15 cellular contexts compared by ENCODE assay signal in genomic region chr22:17014101-17014440, GRCh38. TPM values are rescaled to one million over a fixed set of nuclear protein-coding genes. Genes with fewer than 3 reads are reported as not detected.
DNase-seq lines count a peak whose midpoint lies in the region; TF ChIP-seq lines count a peak whose summit lies in the region.
"Not testable (repeated sequence)": the region's sequence is repeated elsewhere in the genome, so short reads cannot be mapped to it uniquely, and the experiment has no call there.
"Had no signal": no experiment of that assay in that cellular context is flagged by ENCODE, and none has a peak within 500 bp of the region (broad histone marks: within the 10 kb centered on the region; RNA-seq: fewer than 3 reads in every experiment).

No MANE protein-coding gene starts in this region.

- DNase-seq in H7: peak; percentile 2
- DNase-seq in mammary epithelial cell, dorsolateral prefrontal cortex: not testable (repeated sequence)
- DNase-seq in medulla oblongata (ENCODE audit: extremely low spot score): peak; percentile 33
- DNase-seq in substantia nigra (lab: John Stamatoyannopoulos, UW): peak in 1 of 49 donors; percentile 29

- H3K4me3 ChIP-seq in H7 (ENCODE audit: insufficient read depth, low read depth, low read length); mammary epithelial cell (replicated peaks in 1 of 3; ENCODE audit: insufficient read depth in 1 of 3, low read depth in 2 of 3, low read length in 3 of 3): not testable (repeated sequence)
- peak overlapping the region in 3 of 59 donors; percentile 4 to 48 (median 17) for H3K4me3 ChIP-seq in dorsolateral prefrontal cortex

- not testable (repeated sequence) for H3K79me2 ChIP-seq in mammary epithelial cell (ENCODE audit: insufficient read depth, low read length)

- CTCF ChIA-PET in mammary epithelial cell (lab: Charles Lee; ENCODE audit: low non-redundant PET): not testable (repeated sequence)

- H3K27me3 ChIP-seq in H7 (ENCODE audit: control insufficient read depth, insufficient read depth, low read length); mammary epithelial cell (ENCODE audit: insufficient read depth, low read length): not testable (repeated sequence)
- peaks cover 0 to 29% (median 2%) of the 10 kb centered on the region in 45 donors for H3K27me3 ChIP-seq in dorsolateral prefrontal cortex

- H3K9ac ChIP-seq in mammary epithelial cell (ENCODE audit: insufficient read depth, low read length): not testable (repeated sequence)

- not testable (repeated sequence) for TF ChIP-seq CTCF in mammary epithelial cell (conservative IDR thresholded peaks at IDR 0.05 in 1 of 2, IDR thresholded peaks at IDR 0.05 in 1 of 2; ENCODE audit: extremely low read depth in 1 of 2, insufficient read depth in 1 of 2, low read depth in 1 of 2, low read length in 2 of 2)
- TF ChIP-seq CTCF in dorsolateral prefrontal cortex (IDR thresholded peaks at IDR 0.05 in 54 of 56, conservative IDR thresholded peaks at IDR 0.05 in 2 of 56; ENCODE audit: low read depth in 1 of 56, partially characterized antibody in 56 of 56): peak in 1 of 56 donors; percentile 2

- 2% methylated on average over 3 of the region's 3 CpGs for WGBS in mammary epithelial cell (ENCODE audit: low coverage, missing lambda C conversion rate)

- H3K4me2 ChIP-seq in mammary epithelial cell (ENCODE audit: insufficient read depth, low read depth, low read length): peak overlapping the region; percentile 64

- not testable (repeated sequence) for H3K36me3 ChIP-seq in H7 (replicated peaks; ENCODE audit: control insufficient read depth, insufficient read depth, low read length); mammary epithelial cell (ENCODE audit: insufficient read depth, low read length)

- not testable (repeated sequence) for H4K20me1 ChIP-seq in mammary epithelial cell (ENCODE audit: insufficient read depth, low read length)

- H3K27ac ChIP-seq in angular gyrus (ENCODE audit: low read depth, low read length) (peak overlapping the region; percentile 86), mammary epithelial cell (ENCODE audit: insufficient read depth, low read depth, low read length) (peak overlapping the region; percentile 60), dorsolateral prefrontal cortex (peak overlapping the region in 58 of 59 donors; percentile 34 to 96 (median 90)), substantia nigra (ENCODE audit: low read depth, low read length, poor library complexity, severe bottlenecking) (peak overlapping the region; percentile 95)

- dilution Hi-C loops in mammary epithelial cell (cut with HindIII; ENCODE audit: low sequenced_read_pairs): not testable (repeated sequence)

- not testable (repeated sequence) for BruUV-seq in mammary epithelial cell (replicated peaks; lab: Mats Ljungman, UMichigan)

- in situ Hi-C loops in mammary epithelial cell (cut with MboI; ENCODE audit: low sequenced_read_pairs in 2 of 2): not testable (repeated sequence)

- peaks cover 22% of the 10 kb centered on the region for H3K4me1 ChIP-seq in mammary epithelial cell (ENCODE audit: insufficient read depth, low read length)

- H3K9me3 ChIP-seq in mammary epithelial cell (replicated peaks; ENCODE audit: insufficient read depth, low read length): not testable (repeated sequence)

- intact Hi-C loops in mammary epithelial cell (cut with micrococcal nuclease); dorsolateral prefrontal cortex (cut with DNase I): not testable (repeated sequence)

- H2AFZ ChIP-seq in mammary epithelial cell (ENCODE audit: low read depth, low read length): peak overlapping the region; percentile 44

RNA-seq across cellular contexts. Expression of gene GAB4, which starts 6.0 kb away (rescaled TPM):
- 0.18 and 0.21 TPM in 2 replicates for total RNA-seq in H7 (2014; rRNA removed; shearing (Covaris generic))
- not detected for total RNA-seq in mammary epithelial cell
- polyA plus RNA-seq in mammary epithelial cell: not detected
- polyA minus RNA-seq in mammary epithelial cell: not detected
- total RNA-seq in dorsolateral prefrontal cortex: under 1 TPM in 2 of 120 experiments, not detected in 118; 0.17 to 0.23 TPM
- total RNA-seq: A172; A673; Calu3; CD4-positive, alpha-beta memory T cell; Daoy; G401; GM23248; HFFc6 had no signal
- polyA plus RNA-seq: BJ; CD4-positive, alpha-beta memory T cell; GM23248 had no signal
